Comparison of ENCODE assay signal across 18 cellular contexts in genomic region chr9:61673664-61674381, GRCh38.
"Had no signal": no experiment of that assay in that cellular context is flagged by ENCODE, and none has a peak within 500 bp of the region (broad histone marks: within the 10 kb centered on the region; RNA-seq: fewer than 3 reads in every experiment).

No MANE protein-coding gene starts in this region.

- ATAC-seq: gastroesophageal sphincter; heart right ventricle; left lung; mucosa of descending colon; naive thymus-derived CD4-positive, alpha-beta T cell; pancreas had no signal

- H3K36me3 ChIP-seq: gastroesophageal sphincter, heart right ventricle, left lung, pancreas, tibial nerve had no signal

- H3K27ac Mint-ChIP-seq: activated naive CD8-positive, alpha-beta T cell; brain; endodermal cell; naive thymus-derived CD4-positive, alpha-beta T cell had no signal

- H3K4me1 Mint-ChIP-seq: brain; central memory CD8-positive, alpha-beta T cell; endodermal cell had no signal

- H3K4me3 ChIP-seq: gastroesophageal sphincter, heart right ventricle, left lung, mucosa of descending colon, pancreas, tibial nerve had no signal

- H3K9me3 ChIP-seq: pancreas had no signal

- H3K27ac ChIP-seq: gastroesophageal sphincter, heart right ventricle, left lung, pancreas, tibial nerve, VCaP had no signal

- H3K27me3 ChIP-seq: gastroesophageal sphincter, heart right ventricle, left lung, pancreas, tibial nerve had no signal

- H3K36me3 Mint-ChIP-seq: activated naive CD8-positive, alpha-beta T cell had no signal

- DNase-seq: activated CD4-positive, alpha-beta T cell treated with anti-CD3 and anti-CD28 coated beads, Interleukin-2, amount 50 U/mL, for 4 hours; activated gamma-delta T cell; amygdala; endodermal cell; erythroblast; heart right ventricle; mucosa of descending colon; naive thymus-derived CD4-positive, alpha-beta T cell; stimulated activated CD4-positive, alpha-beta T cell treated with anti-CD3 and anti-CD28 coated beads, Interleukin-2, amount 100 ng/mL, for 48 hours; stimulated activated naive CD4-positive, alpha-beta T cell had no signal

- H3K4me3 Mint-ChIP-seq: activated naive CD8-positive, alpha-beta T cell; brain; central memory CD8-positive, alpha-beta T cell; endodermal cell had no signal

- H3K4me1 ChIP-seq: gastroesophageal sphincter, heart right ventricle, left lung, pancreas, tibial nerve had no signal

- H3K27me3 Mint-ChIP-seq: activated naive CD8-positive, alpha-beta T cell; central memory CD8-positive, alpha-beta T cell; naive thymus-derived CD4-positive, alpha-beta T cell had no signal
